1 cellular context compared by ENCODE assay signal in genomic region chr2:70367722-70368323, GRCh38.
TF ChIP-seq lines count a peak whose summit lies in the region.

No MANE protein-coding gene starts in this region.

TF ChIP-seq in WTC11, 78 proteins besides CTCF, POLR2A, EP300 and RAD21:
- TF ChIP-seq ESRRA (CRISPR knock-in tag; IDR thresholded peaks at IDR 0.05; ENCODE audit: borderline replicate concordance), result no peak
- no peak for TF ChIP-seq HMGA2 (CRISPR knock-in tag; IDR thresholded peaks at IDR 0.05)
- no peak for TF ChIP-seq ZBTB21 (CRISPR knock-in tag; IDR thresholded peaks at IDR 0.05; ENCODE audit: borderline replicate concordance)
- no peak for TF ChIP-seq ZNF423 (CRISPR knock-in tag; IDR thresholded peaks at IDR 0.05)
- no peak for TF ChIP-seq GTF2I (CRISPR knock-in tag; conservative IDR thresholded peaks at IDR 0.05)
- no peak for TF ChIP-seq SMAD3 (CRISPR knock-in tag; IDR thresholded peaks at IDR 0.05; ENCODE audit: borderline replicate concordance)
- no peak for TF ChIP-seq SMAD4 (CRISPR knock-in tag; IDR thresholded peaks at IDR 0.05)
- no peak for TF ChIP-seq E2F5 (CRISPR knock-in tag; IDR thresholded peaks at IDR 0.05)
- no peak for TF ChIP-seq ZNF532 (CRISPR knock-in tag; IDR thresholded peaks at IDR 0.05; ENCODE audit: borderline replicate concordance)
- TF ChIP-seq NFE2L1 (CRISPR knock-in tag; IDR thresholded peaks at IDR 0.05), result no peak
- no peak for TF ChIP-seq NR3C1 (CRISPR knock-in tag; conservative IDR thresholded peaks at IDR 0.05; ENCODE audit: low read depth)
- TF ChIP-seq IRF2 (CRISPR knock-in tag; IDR thresholded peaks at IDR 0.05; ENCODE audit: borderline replicate concordance, low read depth), result no peak
- no peak for TF ChIP-seq TEAD1 (CRISPR knock-in tag; IDR thresholded peaks at IDR 0.05)
- TF ChIP-seq SP1 (CRISPR knock-in tag; conservative IDR thresholded peaks at IDR 0.05), result no peak
- no peak for TF ChIP-seq ZNF281 (CRISPR knock-in tag; IDR thresholded peaks at IDR 0.05)
- no peak for TF ChIP-seq USF1 (CRISPR knock-in tag; IDR thresholded peaks at IDR 0.05)
- TF ChIP-seq NFYB (CRISPR knock-in tag; conservative IDR thresholded peaks at IDR 0.05; ENCODE audit: low read depth), result no peak
- TF ChIP-seq ARID4B (CRISPR knock-in tag; IDR thresholded peaks at IDR 0.05; ENCODE audit: borderline replicate concordance), result no peak
